In the genomic region with DNA sequence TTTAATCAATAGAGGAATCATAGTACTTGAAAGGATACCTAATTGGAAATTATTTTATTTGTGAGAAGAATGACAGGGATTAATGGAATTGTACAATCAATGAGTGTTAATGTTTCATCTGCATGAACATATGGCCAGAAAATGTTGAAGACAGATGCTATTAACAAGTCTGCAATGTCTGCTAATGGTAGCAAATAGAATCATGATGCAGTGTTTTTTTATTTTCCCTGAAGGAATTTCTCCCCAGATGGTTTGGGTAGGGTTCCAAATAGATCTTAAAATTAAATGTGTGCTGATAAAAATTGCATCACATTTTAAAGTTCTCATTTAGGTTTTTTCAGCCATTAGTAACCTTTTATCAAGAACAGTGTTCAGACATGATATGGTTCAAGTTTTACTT, we compare ENCODE assay signal across 23 cellular contexts.
DNase-seq lines count a peak whose midpoint lies in the region; ATAC-seq, FAIRE-seq and TF ChIP-seq lines count a peak whose summit lies in the region.
"Had no signal": no experiment of that assay in that cellular context is flagged by ENCODE, and none has a peak within 500 bp of the region (broad histone marks: within the 10 kb centered on the region; RNA-seq: fewer than 3 reads in every experiment).

No MANE protein-coding gene starts in this region.

- H3K9me3 ChIP-seq in WERI-Rb-1 (ENCODE audit: severe bottlenecking), result no peaks in the 10 kb centered on the region
- H3K9me3 ChIP-seq: BE2C had no signal

- H3K4me3 ChIP-seq in WERI-Rb-1 (ENCODE audit: low read depth, low read length), result no peak overlapping the region
- H3K4me3 ChIP-seq: GM12878, GM23338, K562 had no signal

- peak overlapping the region; percentile 94 for H3K27ac Mint-ChIP-seq in glutamatergic neuron (ENCODE audit: unreplicated experiment)
- H3K27ac Mint-ChIP-seq: CD4-positive, CD25-positive, alpha-beta regulatory T cell; CD8-positive, alpha-beta memory T cell had no signal

- no peaks in the 10 kb centered on the region for H3K36me3 ChIP-seq in WERI-Rb-1
- H3K36me3 ChIP-seq: BE2C had no signal

- ATAC-seq in GM19397 (IDR thresholded peaks at IDR 0.05; ENCODE audit: unreplicated experiment), result no peak
- ATAC-seq: GM12878, GM23338, K562 had no signal

- H3K4me3 Mint-ChIP-seq in glutamatergic neuron (ENCODE audit: unreplicated experiment), result peak overlapping the region; percentile 3
- H3K4me3 Mint-ChIP-seq: CD4-positive, CD25-positive, alpha-beta regulatory T cell; CD8-positive, alpha-beta memory T cell; GM23338 had no signal

- H3K4me1 Mint-ChIP-seq in glutamatergic neuron (ENCODE audit: low read depth, unreplicated experiment), result peaks cover 30% of the 10 kb centered on the region
- H3K4me1 Mint-ChIP-seq: CD4-positive, CD25-positive, alpha-beta regulatory T cell; CD8-positive, alpha-beta memory T cell; GM23338 had no signal

- H3K27me3 ChIP-seq in WERI-Rb-1 (ENCODE audit: insufficient read depth, low read depth, severe bottlenecking), result no peaks in the 10 kb centered on the region
- H3K27me3 ChIP-seq: BE2C had no signal

- TF ChIP-seq CTCF in D721Med (IDR thresholded peaks at IDR 0.05; ENCODE audit: insufficient read depth, missing control alignments) (no peak), glutamatergic neuron (IDR thresholded peaks at IDR 0.05; ENCODE audit: partially characterized antibody, unreplicated experiment) (no peak), WERI-Rb-1 (IDR thresholded peaks at IDR 0.05; ENCODE audit: low read depth, low read length) (no peak)

- no peaks in the 10 kb centered on the region for H3K36me3 Mint-ChIP-seq in glutamatergic neuron (ENCODE audit: unreplicated experiment)
- H3K36me3 Mint-ChIP-seq: CD4-positive, CD25-positive, alpha-beta regulatory T cell had no signal

- no peak overlapping the region for H3K27ac ChIP-seq in WERI-Rb-1
- H3K27ac ChIP-seq: HL-60 had no signal

- DNase-seq in D721Med (ENCODE audit: insufficient read length, low spot score) (no peak), NCI-H1694 (lab: John Stamatoyannopoulos, UW) (peak; percentile 48), NCI-H524 treated with DMSO at 0.1 percent for 48 hours (lab: John Stamatoyannopoulos, UW) (peak; percentile 31), glutamatergic neuron (no peak), WERI-Rb-1 (no peak), AG20443 (ENCODE audit: low spot score) (no peak), HK-2 (ENCODE audit: unreplicated experiment) (no peak)
- DNase-seq: 8988T; BE2C; C1 segment of cervical spinal cord; CD4-positive, CD25-positive, alpha-beta regulatory T cell; CD8-positive, alpha-beta memory T cell; COR-L47; DMS79 treated with DMSO at 0.1 percent for 48 hours; GF-D8; HCEC 1CT had no signal

- no peaks in the 10 kb centered on the region for H3K9me3 Mint-ChIP-seq in glutamatergic neuron (ENCODE audit: unreplicated experiment)
- H3K9me3 Mint-ChIP-seq: GM23338 had no signal

- H3K27me3 Mint-ChIP-seq in glutamatergic neuron (ENCODE audit: unreplicated experiment), result peaks cover 3% of the 10 kb centered on the region
- H3K27me3 Mint-ChIP-seq: CD4-positive, CD25-positive, alpha-beta regulatory T cell; CD8-positive, alpha-beta memory T cell had no signal

- FAIRE-seq in D721Med (lab: Jason Lieb, UNC), result peak; percentile 96
- FAIRE-seq: GM12878, GM19239, H54, K562 had no signal

Comparison
In these comparisons a context has a peak if more than half of its experiments do, and no peak if none do; other contexts are left out.
1. DNase-seq: peak in NCI-H1694 (single experiment) and NCI-H524 treated with DMSO at 0.1 percent for 48 hours (single experiment); none in D721Med (single experiment), glutamatergic neuron (single experiment), WERI-Rb-1 (single experiment), AG20443 (single experiment) and HK-2 (single experiment).